In the genomic region with DNA sequence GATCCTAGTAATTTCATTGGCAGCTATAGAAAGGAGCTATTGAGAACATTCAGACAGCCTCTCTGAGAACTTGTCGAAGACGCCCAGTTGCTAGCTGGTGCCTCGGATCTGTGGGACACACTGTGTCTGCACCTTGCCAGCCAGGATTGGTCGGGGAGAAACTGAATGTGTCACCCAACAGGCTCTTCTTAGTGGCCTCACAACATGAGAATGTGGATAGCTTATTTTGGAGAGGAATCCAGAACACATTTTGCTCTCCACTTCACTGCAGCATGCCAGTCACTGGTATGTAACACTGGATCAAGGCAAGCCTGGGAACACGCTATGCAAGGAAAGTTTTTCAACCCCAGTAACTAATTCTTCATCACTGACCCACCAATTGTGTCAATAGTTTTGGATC, we compare ENCODE assay signal across 24 cellular contexts.
"Had no signal": no experiment of that assay in that cellular context is flagged by ENCODE, and none has a peak within 500 bp of the region (broad histone marks: within the 10 kb centered on the region; RNA-seq: fewer than 3 reads in every experiment).

No MANE protein-coding gene starts in this region.

- H3K27ac Mint-ChIP-seq: naive thymus-derived CD4-positive, alpha-beta T cell; nephron; neural progenitor cell; progenitor cell of endocrine pancreas; stimulated activated memory B cell treated with anti-CD40 and anti-IgM and Interleukin-4, amounts not matched to agents 10 μg/mL and 1 μg/mL and 100 μg/mL, for 72 hours had no signal

- H3K27ac ChIP-seq: dorsolateral prefrontal cortex, gastrocnemius medialis, neural progenitor cell, parathyroid adenoma, sigmoid colon, skin epidermis, spleen, testis, tibial nerve, vagina had no signal

- H3K9ac ChIP-seq: neural progenitor cell, parathyroid adenoma had no signal

- H3K4me1 Mint-ChIP-seq: naive thymus-derived CD4-positive, alpha-beta T cell; nephron; neural progenitor cell; stimulated activated memory B cell treated with anti-CD40 and anti-IgM and Interleukin-4, amounts not matched to agents 10 μg/mL and 1 μg/mL and 100 μg/mL, for 72 hours had no signal

- H3K9me3 ChIP-seq: gastrocnemius medialis, sigmoid colon, spleen, testis, vagina had no signal

- H3K36me3 Mint-ChIP-seq: naive thymus-derived CD4-positive, alpha-beta T cell; neural progenitor cell; stimulated activated memory B cell treated with anti-CD40 and anti-IgM and Interleukin-4, amounts not matched to agents 10 μg/mL and 1 μg/mL and 100 μg/mL, for 72 hours had no signal

- H2AFZ ChIP-seq: neural progenitor cell, parathyroid adenoma had no signal

- H3K4me2 ChIP-seq: neural progenitor cell had no signal

- H3K4me1 ChIP-seq: gastrocnemius medialis, neural progenitor cell, parathyroid adenoma, sigmoid colon, spleen, testis, tibial nerve, vagina had no signal

- DNase-seq: dorsolateral prefrontal cortex; effector CD4-positive, alpha-beta T cell; foreskin fibroblast; gastrocnemius medialis; head of caudate nucleus; hippocampal formation; kidney glomerular epithelial cell; mesenchymal stem cell; midbrain; naive thymus-derived CD4-positive, alpha-beta T cell; sigmoid colon; spleen; stimulated activated CD4-positive, alpha-beta T cell treated with anti-CD3 and anti-CD28 coated beads, Interleukin-4, amount 100 ng/mL, for 4 hours; stimulated activated naive CD8-positive, alpha-beta T cell treated with anti-CD3 and anti-CD28 coated beads, Interleukin-15, Interleukin-2, amounts not matched to agents 100 U/mL and 50 U/mL, for 24 hours; substantia nigra; testis had no signal

- H3K9me3 Mint-ChIP-seq: nephron, neural progenitor cell had no signal

- ATAC-seq: gastrocnemius medialis; naive thymus-derived CD4-positive, alpha-beta T cell; stimulated activated memory B cell treated with anti-CD40 and anti-IgM and Interleukin-4, amounts not matched to agents 10 μg/mL and 1 μg/mL and 100 μg/mL, for 72 hours; stimulated activated naive CD8-positive, alpha-beta T cell treated with anti-CD3 and anti-CD28 coated beads, Interleukin-15, Interleukin-2, amounts not matched to agents 100 U/mL and 50 U/mL, for 24 hours had no signal

- H3K79me2 ChIP-seq: parathyroid adenoma had no signal

- H3K36me3 ChIP-seq: gastrocnemius medialis, neural progenitor cell, sigmoid colon, spleen, tibial nerve, vagina had no signal

- H3K4me3 ChIP-seq: dorsolateral prefrontal cortex, gastrocnemius medialis, neural progenitor cell, sigmoid colon, skin epidermis, spleen, testis, tibial nerve, vagina had no signal

- H3K27me3 Mint-ChIP-seq: progenitor cell of endocrine pancreas; stimulated activated memory B cell treated with anti-CD40 and anti-IgM and Interleukin-4, amounts not matched to agents 10 μg/mL and 1 μg/mL and 100 μg/mL, for 72 hours had no signal

- H3K27me3 ChIP-seq: dorsolateral prefrontal cortex, gastrocnemius medialis, neural progenitor cell, sigmoid colon, spleen, testis, tibial nerve, vagina had no signal

- H3K4me3 Mint-ChIP-seq: naive thymus-derived CD4-positive, alpha-beta T cell; nephron; neural progenitor cell; stimulated activated memory B cell treated with anti-CD40 and anti-IgM and Interleukin-4, amounts not matched to agents 10 μg/mL and 1 μg/mL and 100 μg/mL, for 72 hours had no signal
